In genomic region chr1:208167229-208167869, GRCh38 we compare ENCODE assay signal across 26 cellular contexts.
DNase-seq lines count a peak whose midpoint lies in the region; FAIRE-seq and TF ChIP-seq lines count a peak whose summit lies in the region.
"Had no signal": no experiment of that assay in that cellular context is flagged by ENCODE, and none has a peak within 500 bp of the region (broad histone marks: within the 10 kb centered on the region; RNA-seq: fewer than 3 reads in every experiment).

No MANE protein-coding gene starts in this region.

- no peaks in the 10 kb centered on the region; the same call in 1 of the 2 replicates for H3K79me1 ChIP-seq in H1 (ENCODE audit: low read depth, low read length)

- no peaks in the 10 kb centered on the region for H4K20me1 ChIP-seq in H1 (replicated peaks in 1 of 2; ENCODE audit: control insufficient read depth in 1 of 2, insufficient read depth in 2 of 2, low read length in 2 of 2)
- H4K20me1 ChIP-seq: BLaER1 treated with 17β-estradiol and CSF1 and Interleukin-3, amounts not matched to agents 10 nM and 100 nM had no signal

- intact Hi-C loops in testis (cut with DNase I; ENCODE audit: low total_unique reads), result no loop called here

- H3K4me1 ChIP-seq in BE2C, result peaks cover 35% of the 10 kb centered on the region
- peaks cover 4 to 17% (median 9%) of the 10 kb centered on the region in 4 experiments for H3K4me1 ChIP-seq in H1 (replicated peaks in 1 of 4; ENCODE audit: control insufficient read depth in 3 of 4, insufficient read depth in 4 of 4, low read length in 3 of 4)
- no peaks in the 10 kb centered on the region for H3K4me1 ChIP-seq in testis
- H3K4me1 ChIP-seq: spleen had no signal

- no peaks in the 10 kb centered on the region for H3K36me3 ChIP-seq in BE2C
- no peaks in the 10 kb centered on the region for H3K36me3 ChIP-seq in H1 (ENCODE audit: control insufficient read depth in 2 of 4, insufficient read depth in 4 of 4, low read length in 3 of 4)
- no peaks in the 10 kb centered on the region for H3K36me3 ChIP-seq in testis (ENCODE audit: low read depth, missing control alignments)
- H3K36me3 ChIP-seq: BLaER1 treated with 17β-estradiol and CSF1 and Interleukin-3, amounts not matched to agents 10 nM and 100 nM; right atrium auricular region; spleen; thoracic aorta had no signal

- no peaks in the 10 kb centered on the region for H3K27me3 ChIP-seq in BE2C
- H3K27me3 ChIP-seq in H1 (replicated peaks in 1 of 4; ENCODE audit: control insufficient read depth in 3 of 4, extremely low read depth in 1 of 4, insufficient read depth in 3 of 4, low read length in 3 of 4), result no peaks in the 10 kb centered on the region
- H3K27me3 ChIP-seq in testis, result no peaks in the 10 kb centered on the region
- H3K27me3 ChIP-seq: BLaER1 treated with 17β-estradiol and CSF1 and Interleukin-3, amounts not matched to agents 10 nM and 100 nM; right atrium auricular region had no signal

- CTCF ChIA-PET in H1 (lab: Charles Lee; ENCODE audit: partially characterized antibody), result interaction anchor here (0.7 to 3.9 kb wide), 11 partner anchors 9 to 186 kb away, joined by 3 to 28 read pairs (median 4); partner anchors contain the start of gene PLXNA2
- CTCF ChIA-PET in activated CD4-positive, alpha-beta memory T cell treated with anti-CD3 and anti-CD28 coated beads, Interleukin-2, amount 10 ng/mL, durations not matched to agents 7 days and 5 days (lab: Charles Lee), result no interaction called here

- H2BK120ac ChIP-seq in H1 (replicated peaks; ENCODE audit: low read depth, low read length), result no peak overlapping the region

- H4K5ac ChIP-seq in H1 (ENCODE audit: insufficient read length, low read depth, low read length), result no peak overlapping the region

- H3K4me3 ChIP-seq in BE2C (ENCODE audit: low read depth, low read length) (no peak overlapping the region), H1 (ENCODE audit: extremely low read depth in 1 of 4, insufficient read depth in 2 of 4, low read depth in 3 of 4, low read length in 4 of 4) (no peak overlapping the region), testis (no peak overlapping the region)
- H3K4me3 ChIP-seq: BLaER1 treated with 17β-estradiol and CSF1 and Interleukin-3, amounts not matched to agents 10 nM and 100 nM; right atrium auricular region; spleen; thoracic aorta had no signal

- TF ChIP-seq POLR2A in H1 (IDR thresholded peaks at IDR 0.05; ENCODE audit: control extremely low read depth in 1 of 2, low read depth in 2 of 2, low read length in 2 of 2) (no peak), testis (IDR thresholded peaks at IDR 0.05) (no peak)

- H3K36me3 Mint-ChIP-seq in activated CD4-positive, alpha-beta memory T cell treated with anti-CD3 and anti-CD28 coated beads, Interleukin-2, amount 10 ng/mL, durations not matched to agents 7 days and 5 days (ENCODE audit: low read depth), result no peaks in the 10 kb centered on the region
- H3K36me3 Mint-ChIP-seq: naive B cell; stimulated activated naive B cell treated with anti-CD40 and anti-IgM and Interleukin-4, amounts not matched to agents 10 μg/mL and 1 μg/mL and 100 μg/mL, for 72 hours had no signal

- H3K9me3 ChIP-seq in BE2C (no peaks in the 10 kb centered on the region), H1 (ENCODE audit: insufficient read depth in 2 of 2, low read depth in 1 of 2, low read length in 1 of 2) (no peaks in the 10 kb centered on the region), testis (no peaks in the 10 kb centered on the region)
- H3K9me3 ChIP-seq: BLaER1 treated with 17β-estradiol and CSF1 and Interleukin-3, amounts not matched to agents 10 nM and 100 nM; right atrium auricular region; spleen; thoracic aorta had no signal

- no peak overlapping the region for H4K91ac ChIP-seq in H1 (replicated peaks; ENCODE audit: insufficient read length, low read length)

- FAIRE-seq in H1 (lab: Jason Lieb, UNC), result no peak

- peaks cover 47% of the 10 kb centered on the region for H3K27me3 Mint-ChIP-seq in activated CD4-positive, alpha-beta memory T cell treated with anti-CD3 and anti-CD28 coated beads, Interleukin-2, amount 10 ng/mL, durations not matched to agents 7 days and 5 days

- 75% methylated on average over 11 of the region's 11 CpGs; no CpG with 5 or more reads in 1 of the 2 experiments for WGBS in H1 (ENCODE audit: extremely low coverage in 1 of 2, insufficient coverage in 1 of 2, insufficient read length in 1 of 2, insufficient replicate concordance in 2 of 2, low coverage in 1 of 2, low lambda C conversion rate in 2 of 2, missing lambda C conversion rate in 1 of 2), 2 experiments
- 81 to 84% methylated on average over 11 of the region's 11 CpGs for WGBS in testis, 2 donors

- H3K56ac ChIP-seq in H1 (replicated peaks; ENCODE audit: insufficient read length, low read depth, low read length), result no peak overlapping the region

- TF ChIP-seq EP300 in H1 (IDR thresholded peaks at IDR 0.05; ENCODE audit: borderline replicate concordance in 1 of 2, low read depth in 2 of 2, low read length in 2 of 2), result no peak

- H2AFZ ChIP-seq in H1 (ENCODE audit: low read length), result no peak overlapping the region

- no peak overlapping the region for H2BK20ac ChIP-seq in H1 (ENCODE audit: low read length)

- no peak overlapping the region for H2BK5ac ChIP-seq in H1 (ENCODE audit: low read depth, low read length)

- no peak overlapping the region for H3K9ac ChIP-seq in H1 (replicated peaks in 1 of 4; ENCODE audit: extremely low read depth in 1 of 4, low read depth in 3 of 4, low read length in 3 of 4)
- H3K9ac ChIP-seq: BLaER1 treated with 17β-estradiol and CSF1 and Interleukin-3, amounts not matched to agents 10 nM and 100 nM had no signal

- POLR2A ChIA-PET in H1 (lab: Charles Lee; ENCODE audit: partially characterized antibody), result no interaction called here
- POLR2A ChIA-PET in activated CD4-positive, alpha-beta memory T cell treated with anti-CD3 and anti-CD28 coated beads, Interleukin-2, amount 10 ng/mL, durations not matched to agents 7 days and 5 days (lab: Charles Lee), result no interaction called here

- no peak overlapping the region for H3K14ac ChIP-seq in H1 (ENCODE audit: insufficient read length)

- H2BK15ac ChIP-seq in H1 (ENCODE audit: low read length), result no peak overlapping the region

- DNase-seq in BE2C (no peak), NCI-H1105 (lab: John Stamatoyannopoulos, UW) (peak; percentile 76), NCI-H69 (lab: John Stamatoyannopoulos, UW) (peak; percentile 99), H1 (ENCODE audit: low read depth in 1 of 2, low spot score in 2 of 2) (no peak), superior temporal gyrus (ENCODE audit: extremely low spot score) (no peak), testis (no peak), NCI-H345 treated with DMSO at 0.1 percent for 48 hours (lab: John Stamatoyannopoulos, UW; ENCODE audit: unreplicated experiment) (no peak)
- no peak for DNase-seq in activated CD4-positive, alpha-beta memory T cell treated with anti-CD3 and anti-CD28 coated beads, Interleukin-2, amount 10 ng/mL, durations not matched to agents 7 days and 5 days
- DNase-seq: activated CD4-positive, alpha-beta T cell treated with anti-CD3 and anti-CD28 coated beads for 48 hours; activated T-cell treated with anti-CD3 and anti-CD28 coated beads, Interleukin-2, amount 50 U/mL, for 4 hours; effector CD8-positive, alpha-beta T cell; EL; erythroblast; foreskin fibroblast; HCEC 1CT; naive B cell; NCI-H187; NCI-H446; spleen; stimulated activated CD4-positive, alpha-beta T cell treated with anti-CD3 and anti-CD28 coated beads, Interleukin-4, amount 100 ng/mL, for 24 hours; stimulated activated naive B cell treated with anti-CD40 and anti-IgM and Interleukin-4, amounts not matched to agents 10 μg/mL and 1 μg/mL and 100 μg/mL, for 72 hours; T-helper 17 cell had no signal

- H3K4me2 ChIP-seq in H1 (ENCODE audit: insufficient read depth in 1 of 2, low read depth in 2 of 2, low read length in 2 of 2), result no peak overlapping the region; a peak in 1 of 4 replicates
- H3K4me2 ChIP-seq: BLaER1 treated with 17β-estradiol and CSF1 and Interleukin-3, amounts not matched to agents 10 nM and 100 nM had no signal

- peak; percentile 12; the same call in 1 of the 2 replicates for TF ChIP-seq CTCF in BE2C (IDR thresholded peaks at IDR 0.05; ENCODE audit: low read depth, low read length)
- TF ChIP-seq CTCF in H1 (IDR thresholded peaks at IDR 0.05; ENCODE audit: control extremely low read depth in 1 of 3, insufficient read depth in 1 of 3, low read depth in 1 of 3, low read length in 3 of 3), result no peak
- no peak for TF ChIP-seq CTCF in testis (IDR thresholded peaks at IDR 0.05)

- peak in 1 of 2 experiments; percentile 16; a peak in 1 of 4 replicates for TF ChIP-seq RAD21 in H1 (IDR thresholded peaks at IDR 0.05 in 1 of 2, conservative IDR thresholded peaks at IDR 0.05 in 1 of 2; ENCODE audit: low read depth in 2 of 2, low read length in 2 of 2)

- H3K18ac ChIP-seq in H1 (ENCODE audit: extremely low read depth, low read length), result no peak overlapping the region; the same call in 1 of the 2 replicates

- H3K27ac Mint-ChIP-seq in activated CD4-positive, alpha-beta memory T cell treated with anti-CD3 and anti-CD28 coated beads, Interleukin-2, amount 10 ng/mL, durations not matched to agents 7 days and 5 days, result no peak overlapping the region
- H3K27ac Mint-ChIP-seq: naive B cell; stimulated activated naive B cell treated with anti-CD40 and anti-IgM and Interleukin-4, amounts not matched to agents 10 μg/mL and 1 μg/mL and 100 μg/mL, for 72 hours; T-helper 17 cell had no signal

- peak overlapping the region; percentile 27 for H3K4ac ChIP-seq in H1 (replicated peaks; ENCODE audit: insufficient read length, low read depth, low read length)

- no peaks in the 10 kb centered on the region for H3K23me2 ChIP-seq in H1 (ENCODE audit: low read depth, low read length)

- no peaks in the 10 kb centered on the region for H3K79me2 ChIP-seq in H1 (ENCODE audit: control insufficient read depth in 1 of 2, insufficient read depth in 2 of 2, low read length in 2 of 2)

- no peaks in the 10 kb centered on the region for H3K4me1 Mint-ChIP-seq in activated CD4-positive, alpha-beta memory T cell treated with anti-CD3 and anti-CD28 coated beads, Interleukin-2, amount 10 ng/mL, durations not matched to agents 7 days and 5 days
- H3K4me1 Mint-ChIP-seq: naive B cell had no signal

- no peak overlapping the region for H3K4me3 Mint-ChIP-seq in activated CD4-positive, alpha-beta memory T cell treated with anti-CD3 and anti-CD28 coated beads, Interleukin-2, amount 10 ng/mL, durations not matched to agents 7 days and 5 days
- H3K4me3 Mint-ChIP-seq: activated T-cell treated with anti-CD3 and anti-CD28 coated beads, Interleukin-2, amount 50 U/mL, for 4 hours; naive B cell; stimulated activated naive B cell treated with anti-CD40 and anti-IgM and Interleukin-4, amounts not matched to agents 10 μg/mL and 1 μg/mL and 100 μg/mL, for 72 hours; T-helper 17 cell had no signal

- H3K27ac ChIP-seq in H1 (ENCODE audit: low read depth, low read length) (no peak overlapping the region), testis (no peak overlapping the region)
- H3K27ac ChIP-seq: BLaER1 treated with 17β-estradiol and CSF1 and Interleukin-3, amounts not matched to agents 10 nM and 100 nM; right atrium auricular region; RWPE1; spleen; thoracic aorta had no signal

- H3K23ac ChIP-seq in H1 (ENCODE audit: insufficient read length), result no peak overlapping the region

- no peaks in the 10 kb centered on the region for H3K9me3 Mint-ChIP-seq in activated CD4-positive, alpha-beta memory T cell treated with anti-CD3 and anti-CD28 coated beads, Interleukin-2, amount 10 ng/mL, durations not matched to agents 7 days and 5 days
- H3K9me3 Mint-ChIP-seq: activated T-cell treated with anti-CD3 and anti-CD28 coated beads, Interleukin-2, amount 50 U/mL, for 4 hours; naive B cell; stimulated activated naive B cell treated with anti-CD40 and anti-IgM and Interleukin-4, amounts not matched to agents 10 μg/mL and 1 μg/mL and 100 μg/mL, for 72 hours had no signal

- 0 out of 2 replicates have a peak overlapping the region, but pooled peaks have one; percentile 71 for H2BK12ac ChIP-seq in H1 (ENCODE audit: low read depth, low read length)

- H2AK5ac ChIP-seq in H1 (ENCODE audit: low read depth, low read length), result no peak overlapping the region

- H4K8ac ChIP-seq in H1 (ENCODE audit: extremely low read depth, insufficient read depth, low read length), result no peak overlapping the region

Comparison
In these comparisons a context has a peak if more than half of its experiments do, and no peak if none do; other contexts are left out.
1. DNase-seq: peak in NCI-H1105 (single experiment) and NCI-H69 (single experiment); none in BE2C (single experiment), H1 (0 of 2), superior temporal gyrus (single experiment), testis (single experiment), activated CD4-positive, alpha-beta memory T cell treated with anti-CD3 and anti-CD28 coated beads, Interleukin-2, amount 10 ng/mL, durations not matched to agents 7 days and 5 days (single experiment) and NCI-H345 treated with DMSO at 0.1 percent for 48 hours (single experiment).